11 cellular contexts compared by ENCODE assay signal in the genomic region with DNA sequence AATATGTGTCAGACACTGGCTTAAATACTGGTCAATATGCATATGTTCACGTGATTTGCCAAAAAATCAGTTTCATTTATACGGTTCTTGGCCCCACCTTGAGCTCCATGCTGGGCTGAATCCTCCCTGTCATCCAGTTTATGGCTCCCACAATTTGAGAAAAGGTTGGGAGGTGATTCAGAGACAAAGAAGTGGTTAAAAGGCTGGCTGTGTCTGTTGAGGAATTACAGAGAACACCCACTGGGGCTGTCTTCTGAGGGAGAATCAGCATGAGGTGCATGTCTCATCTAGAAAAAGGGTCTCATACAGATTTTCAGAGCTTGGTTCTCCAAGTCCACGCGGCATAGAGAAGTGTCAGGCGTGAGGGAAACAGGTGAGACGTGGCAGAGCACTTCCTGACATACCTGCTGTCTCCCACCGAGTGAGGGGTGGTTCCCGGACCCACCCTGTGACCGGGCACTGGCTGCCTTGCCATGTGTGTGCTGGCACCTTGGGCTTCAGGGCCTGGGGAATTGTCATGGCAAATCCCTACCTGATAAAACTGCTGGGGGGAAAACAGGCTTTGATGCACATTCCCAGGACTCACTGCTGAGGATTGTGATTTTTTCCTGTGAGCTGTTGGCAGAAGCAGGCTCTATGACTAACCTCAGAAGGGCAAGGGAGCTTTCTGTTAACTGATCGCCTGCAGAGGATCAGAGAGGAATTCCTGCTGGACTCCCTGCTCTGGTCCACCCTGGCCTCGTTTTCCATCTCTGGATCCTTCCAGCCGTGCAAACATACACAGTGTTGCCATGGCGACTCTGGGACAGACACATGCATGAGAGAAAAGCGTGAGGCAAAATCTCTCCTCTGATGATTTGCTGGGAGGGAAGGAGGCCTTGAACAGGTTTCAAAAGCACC.
DNase-seq lines count a peak whose midpoint lies in the region; ATAC-seq and TF ChIP-seq lines count a peak whose summit lies in the region.
"Had no signal": no experiment of that assay in that cellular context is flagged by ENCODE, and none has a peak within 500 bp of the region (broad histone marks: within the 10 kb centered on the region; RNA-seq: fewer than 3 reads in every experiment).

No MANE protein-coding gene starts in this region.

- H3K9me2 ChIP-seq in Karpas-422 (replicated peaks; ENCODE audit: insufficient read depth, low read length), result no peaks in the 10 kb centered on the region

- H3K27me3 Mint-ChIP-seq in neural progenitor cell (ENCODE audit: insufficient read depth, low read depth), result peaks cover 2% of the 10 kb centered on the region
- H3K27me3 Mint-ChIP-seq in activated T-cell treated with anti-CD3 and anti-CD28 coated beads, Interleukin-2, amount 50 U/mL, for 4 hours (ENCODE audit: low read depth), result peaks cover 9% of the 10 kb centered on the region

- no peak overlapping the region for H3K27ac ChIP-seq in neural progenitor cell
- H3K27ac ChIP-seq in Karpas-422 (ENCODE audit: low read length), result no peak overlapping the region
- H3K27ac ChIP-seq: suprapubic skin had no signal

- H3K27ac Mint-ChIP-seq in neural progenitor cell, result peak overlapping the region; percentile 66
- H3K27ac Mint-ChIP-seq: activated naive CD8-positive, alpha-beta T cell treated with anti-CD3 and anti-CD28 coated beads, Interleukin-2, amount 10 ng/mL, durations not matched to agents 7 days and 5 days; naive thymus-derived CD8-positive, alpha-beta T cell had no signal

- peaks cover 31% of the 10 kb centered on the region for H3K4me1 ChIP-seq in neural progenitor cell
- no peaks in the 10 kb centered on the region for H3K4me1 ChIP-seq in Karpas-422 (ENCODE audit: low read length)

- H3K9me3 ChIP-seq in neural progenitor cell (ENCODE audit: low read depth), result no peaks in the 10 kb centered on the region
- H3K9me3 ChIP-seq in Karpas-422 (ENCODE audit: low read length), result no peaks in the 10 kb centered on the region
- H3K9me3 ChIP-seq: suprapubic skin had no signal

- H3K9ac ChIP-seq in neural progenitor cell (no peak overlapping the region), Karpas-422 (ENCODE audit: low read length) (no peak overlapping the region)

- H3K9me3 Mint-ChIP-seq in neural progenitor cell, result peaks cover 3% of the 10 kb centered on the region
- no peaks in the 10 kb centered on the region for H3K9me3 Mint-ChIP-seq in activated T-cell treated with anti-CD3 and anti-CD28 coated beads, Interleukin-2, amount 50 U/mL, for 4 hours
- H3K9me3 Mint-ChIP-seq: activated naive CD8-positive, alpha-beta T cell treated with anti-CD3 and anti-CD28 coated beads, Interleukin-2, amount 10 ng/mL, durations not matched to agents 7 days and 5 days had no signal

- H3K36me3 Mint-ChIP-seq in neural progenitor cell, result no peaks in the 10 kb centered on the region
- H3K36me3 Mint-ChIP-seq in activated T-cell treated with anti-CD3 and anti-CD28 coated beads, Interleukin-2, amount 50 U/mL, for 4 hours (ENCODE audit: insufficient read depth), result no peaks in the 10 kb centered on the region
- H3K36me3 Mint-ChIP-seq: activated naive CD8-positive, alpha-beta T cell treated with anti-CD3 and anti-CD28 coated beads, Interleukin-2, amount 10 ng/mL, durations not matched to agents 7 days and 5 days; naive thymus-derived CD8-positive, alpha-beta T cell had no signal

- H3K4me3 ChIP-seq in fibroblast of mammary gland (ENCODE audit: control insufficient read depth, low read depth, low read length), result no peak overlapping the region
- no peak overlapping the region for H3K4me3 ChIP-seq in neural progenitor cell
- no peak overlapping the region for H3K4me3 ChIP-seq in Karpas-422 (ENCODE audit: low read length)
- H3K4me3 ChIP-seq: suprapubic skin had no signal

- H3K4me2 ChIP-seq in neural progenitor cell (no peak overlapping the region), Karpas-422 (ENCODE audit: low read depth, low read length, poor library complexity, severe bottlenecking) (no peak overlapping the region)

- TF ChIP-seq CTCF in fibroblast of mammary gland (conservative IDR thresholded peaks at IDR 0.05; ENCODE audit: control insufficient read depth, insufficient read depth, low read depth, low read length) (no peak), neural progenitor cell (IDR thresholded peaks at IDR 0.05) (no peak)

- H2AFZ ChIP-seq in neural progenitor cell (replicated peaks) (no peak overlapping the region), Karpas-422 (ENCODE audit: low read length) (no peak overlapping the region)

- H3K27me3 ChIP-seq in neural progenitor cell (no peaks in the 10 kb centered on the region), Karpas-422 (ENCODE audit: low read length) (no peaks in the 10 kb centered on the region)
- H3K27me3 ChIP-seq: suprapubic skin had no signal

- peaks cover 42% of the 10 kb centered on the region for H3K4me1 Mint-ChIP-seq in neural progenitor cell
- H3K4me1 Mint-ChIP-seq in activated T-cell treated with anti-CD3 and anti-CD28 coated beads, Interleukin-2, amount 50 U/mL, for 4 hours (ENCODE audit: low read depth), result no peaks in the 10 kb centered on the region
- H3K4me1 Mint-ChIP-seq: activated naive CD8-positive, alpha-beta T cell treated with anti-CD3 and anti-CD28 coated beads, Interleukin-2, amount 10 ng/mL, durations not matched to agents 7 days and 5 days; naive thymus-derived CD8-positive, alpha-beta T cell had no signal

- no peaks in the 10 kb centered on the region for H3K36me3 ChIP-seq in neural progenitor cell
- no peaks in the 10 kb centered on the region for H3K36me3 ChIP-seq in Karpas-422 (ENCODE audit: insufficient read depth, low read length)
- H3K36me3 ChIP-seq: suprapubic skin had no signal

- H3K4me3 Mint-ChIP-seq in neural progenitor cell, result no peak overlapping the region
- no peak overlapping the region for H3K4me3 Mint-ChIP-seq in activated T-cell treated with anti-CD3 and anti-CD28 coated beads, Interleukin-2, amount 50 U/mL, for 4 hours
- H3K4me3 Mint-ChIP-seq: activated naive CD8-positive, alpha-beta T cell treated with anti-CD3 and anti-CD28 coated beads, Interleukin-2, amount 10 ng/mL, durations not matched to agents 7 days and 5 days; naive thymus-derived CD8-positive, alpha-beta T cell had no signal

- H3F3A ChIP-seq in neural progenitor cell (ENCODE audit: low read depth), result no peaks in the 10 kb centered on the region

- no peaks in the 10 kb centered on the region for H4K20me1 ChIP-seq in neural progenitor cell (ENCODE audit: low read depth)
- H4K20me1 ChIP-seq in Karpas-422 (ENCODE audit: insufficient read depth, low read depth, low read length), result no peaks in the 10 kb centered on the region

- DNase-seq in AG08395 (ENCODE audit: low spot score), result peak; percentile 83
- peak; percentile 26 for DNase-seq in NCI-H774 (lab: John Stamatoyannopoulos, UW)
- DNase-seq in fibroblast of mammary gland (ENCODE audit: low read depth), result peak; percentile 89
- DNase-seq in neural progenitor cell (ENCODE audit: low spot score), result peak; percentile 51
- no peak for DNase-seq in iPS-NIHi11 (ENCODE audit: low spot score)
- no peak for DNase-seq in Karpas-422
- no peak for DNase-seq in LoVo (ENCODE audit: low spot score)
- DNase-seq in activated T-cell treated with anti-CD3 and anti-CD28 coated beads, Interleukin-2, amount 50 U/mL, for 4 hours, result no peak
- DNase-seq: activated naive CD8-positive, alpha-beta T cell treated with anti-CD3 and anti-CD28 coated beads, Interleukin-2, amount 10 ng/mL, durations not matched to agents 7 days and 5 days; naive thymus-derived CD8-positive, alpha-beta T cell had no signal

- ATAC-seq in activated T-cell treated with anti-CD3 and anti-CD28 coated beads, Interleukin-2, amount 50 U/mL, for 4 hours, result no peak
- ATAC-seq: naive thymus-derived CD8-positive, alpha-beta T cell had no signal

- no peaks in the 10 kb centered on the region for H3K79me2 ChIP-seq in neural progenitor cell (ENCODE audit: low read depth)
- H3K79me2 ChIP-seq in Karpas-422 (ENCODE audit: low read length), result no peaks in the 10 kb centered on the region

Comparison
In these comparisons a context has a peak if more than half of its experiments do, and no peak if none do; other contexts are left out.
1. DNase-seq: peak in AG08395 (single experiment), NCI-H774 (single experiment), fibroblast of mammary gland (single experiment) and neural progenitor cell (single experiment); none in iPS-NIHi11 (single experiment), Karpas-422 (single experiment), LoVo (single experiment) and activated T-cell treated with anti-CD3 and anti-CD28 coated beads, Interleukin-2, amount 50 U/mL, for 4 hours (single experiment).